Comparison of ENCODE assay signal across 8 cellular contexts in genomic region chr15:45307230-45307924, GRCh38. TPM values are rescaled to one million over a fixed set of nuclear protein-coding genes. Genes with fewer than 3 reads are reported as not detected.
DNase-seq lines count a peak whose midpoint lies in the region; ATAC-seq and TF ChIP-seq lines count a peak whose summit lies in the region.

No MANE protein-coding gene starts in this region.

- DNase-seq in SKM-1 treated with dmso at 0.1 percent for 144 hours (lab: John Stamatoyannopoulos, UW; ENCODE audit: unreplicated experiment) (peak; percentile 11), SKM-1 (lab: John Stamatoyannopoulos, UW; ENCODE audit: unreplicated experiment) (no peak), astrocyte of the cerebellum (ENCODE audit: low read depth) (peak; percentile 72), immature natural killer cell (peak; percentile 23 to 36 (median 24))
- DNase-seq in stimulated activated naive CD8-positive, alpha-beta T cell treated with anti-CD3 and anti-CD28 coated beads, Interleukin-15, Interleukin-2, amounts not matched to agents 100 U/mL and 50 U/mL, for 24 hours, result no peak
- DNase-seq in activated CD4-positive, CD25-positive, alpha-beta regulatory T cell (lab: John Stamatoyannopoulos, UW), result no peak
- DNase-seq in NK-92 treated with Interleukin-12 subunit alpha and Interleukin-12 subunit beta, amount 100 ng/mL, for 24 hours (lab: John Stamatoyannopoulos, UW), result no peak

- peak; percentile 46 for ATAC-seq in stimulated activated naive CD8-positive, alpha-beta T cell treated with anti-CD3 and anti-CD28 coated beads, Interleukin-15, Interleukin-2, amounts not matched to agents 100 U/mL and 50 U/mL, for 24 hours

- H3K36me3 Mint-ChIP-seq in immature natural killer cell, result no peaks in the 10 kb centered on the region

- no peak overlapping the region for H3K4me3 ChIP-seq in astrocyte of the cerebellum (ENCODE audit: low read depth, low read length)

- in situ Hi-C loops in astrocyte of the cerebellum (cut with HindIII; ENCODE audit: low sequenced_read_pairs), result no loop called here

- H3K4me1 Mint-ChIP-seq in immature natural killer cell, result peaks cover 4 to 6% of the 10 kb centered on the region in 2 donors

- peaks cover 3 to 13% (median 6%) of the 10 kb centered on the region in 3 donors for H3K27me3 Mint-ChIP-seq in immature natural killer cell (ENCODE audit: low read depth in 3 of 3)

- peak overlapping the region; percentile 60 to 84 (median 79) for H3K4me3 Mint-ChIP-seq in immature natural killer cell

- H3K27ac Mint-ChIP-seq in immature natural killer cell, result peak overlapping the region in 2 of 6 donors; percentile 51 to 55

- peak; percentile 74 for TF ChIP-seq CTCF in LNCAP (IDR thresholded peaks at IDR 0.05)
- TF ChIP-seq CTCF in astrocyte of the cerebellum (IDR thresholded peaks at IDR 0.05; ENCODE audit: low read depth, low read length, missing control alignments), result peak; percentile 46

- H3K9me3 Mint-ChIP-seq in immature natural killer cell, result peaks cover 0 to 4% (median 0%) of the 10 kb centered on the region in 6 donors

RNA-seq across cellular contexts. Expression of gene SLC28A2, which starts 55.3 kb away (rescaled TPM):
- polyA plus RNA-seq in immature natural killer cell, result not detected

Comparison
In these comparisons a context has a peak if more than half of its experiments do, and no peak if none do; other contexts are left out.
1. DNase-seq: peak in SKM-1 treated with dmso at 0.1 percent for 144 hours (single experiment), astrocyte of the cerebellum (single experiment) and immature natural killer cell (3 of 3); none in SKM-1 (single experiment), stimulated activated naive CD8-positive, alpha-beta T cell treated with anti-CD3 and anti-CD28 coated beads, Interleukin-15, Interleukin-2, amounts not matched to agents 100 U/mL and 50 U/mL, for 24 hours (single experiment), activated CD4-positive, CD25-positive, alpha-beta regulatory T cell (0 of 4) and NK-92 treated with Interleukin-12 subunit alpha and Interleukin-12 subunit beta, amount 100 ng/mL, for 24 hours (single experiment).